Comparison of ENCODE assay signal across 8 cellular contexts in the genomic region with DNA sequence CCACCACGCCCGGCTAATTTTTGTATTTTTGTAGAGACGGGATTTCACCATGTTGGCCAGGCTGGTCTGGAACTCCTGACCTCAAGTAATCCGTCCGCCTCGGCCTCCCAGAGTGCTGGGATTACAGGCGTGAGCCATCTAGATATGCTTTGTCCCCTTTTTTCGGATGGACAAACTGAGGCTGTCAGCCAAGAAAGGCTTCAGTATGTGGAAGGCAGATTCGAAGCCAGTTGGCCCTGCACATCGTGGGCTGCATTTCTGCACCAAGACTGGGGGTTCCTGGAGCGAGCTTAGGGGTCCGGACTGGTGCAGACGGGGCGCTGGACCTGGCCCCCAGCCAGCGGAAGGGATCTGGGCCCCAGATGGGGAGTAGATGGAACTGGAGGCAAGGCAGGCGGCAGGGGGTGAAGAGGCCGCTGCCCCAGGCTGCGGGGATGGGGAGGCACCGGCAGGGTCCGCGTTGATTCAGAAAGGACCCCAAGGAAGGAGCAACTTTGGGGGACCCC. TPM values are rescaled to one million over a fixed set of nuclear protein-coding genes. Genes with fewer than 3 reads are reported as not detected.
A peak's percentile ranks its signal among the peaks of the same experiment; 100 is the strongest.
DNase-seq lines count a peak whose midpoint lies in the region; ATAC-seq and TF ChIP-seq lines count a peak whose summit lies in the region.

No MANE protein-coding gene starts in this region.

- no peaks in the 10 kb centered on the region for H3K9me3 Mint-ChIP-seq in activated CD4-positive, alpha-beta T cell treated with anti-CD3 and anti-CD28 coated beads, Interleukin-2, amount 10 ng/mL, durations not matched to agents 7 days and 5 days
- H3K9me3 Mint-ChIP-seq in WTC11: no peaks in the 10 kb centered on the region

- H3K4me3 Mint-ChIP-seq in activated CD4-positive, alpha-beta T cell treated with anti-CD3 and anti-CD28 coated beads, Interleukin-2, amount 10 ng/mL, durations not matched to agents 7 days and 5 days: peak overlapping the region; percentile 93
- peak overlapping the region; percentile 83 for H3K4me3 Mint-ChIP-seq in WTC11

- H3K27ac ChIP-seq in suprapubic skin: peak overlapping the region; percentile 91

- peaks cover 77% of the 10 kb centered on the region for H3K4me1 Mint-ChIP-seq in activated CD4-positive, alpha-beta T cell treated with anti-CD3 and anti-CD28 coated beads, Interleukin-2, amount 10 ng/mL, durations not matched to agents 7 days and 5 days
- peaks cover 54% of the 10 kb centered on the region for H3K4me1 Mint-ChIP-seq in WTC11

- H3K27me3 ChIP-seq in iPS-15b (ENCODE audit: control insufficient read depth, insufficient read depth, low read length) (peaks cover 8% of the 10 kb centered on the region), suprapubic skin (no peaks in the 10 kb centered on the region)

- peaks cover 19% of the 10 kb centered on the region for H3K4me1 ChIP-seq in iPS-15b (ENCODE audit: control insufficient read depth, insufficient read depth, low read length)
- H3K4me1 ChIP-seq in suprapubic skin: peaks cover 55% of the 10 kb centered on the region

- no peak for TF ChIP-seq CTCF in WTC11 (IDR thresholded peaks at IDR 0.05)
- no peak for TF ChIP-seq CTCF in suprapubic skin (IDR thresholded peaks at IDR 0.05)

- ATAC-seq in WTC11 (no peak), HG03045 (IDR thresholded peaks at IDR 0.05; ENCODE audit: unreplicated experiment) (no peak)

- H3K36me3 Mint-ChIP-seq in activated CD4-positive, alpha-beta T cell treated with anti-CD3 and anti-CD28 coated beads, Interleukin-2, amount 10 ng/mL, durations not matched to agents 7 days and 5 days (ENCODE audit: low read depth): peaks cover 6% of the 10 kb centered on the region
- no peaks in the 10 kb centered on the region for H3K36me3 Mint-ChIP-seq in WTC11

- no peak for TF ChIP-seq EP300 in suprapubic skin (IDR thresholded peaks at IDR 0.05)

- H3K9ac ChIP-seq in iPS-15b (ENCODE audit: low read depth, low read length): no peak overlapping the region

- DNase-seq in activated CD4-positive, alpha-beta T cell treated with anti-CD3 and anti-CD28 coated beads, Interleukin-2, amount 10 ng/mL, durations not matched to agents 7 days and 5 days: peak; percentile 35
- DNase-seq in activated CD4-positive, alpha-beta T cell treated with anti-CD3 and anti-CD28 coated beads, Interleukin-2, amount 50 U/mL, for 48 hours: no peak
- DNase-seq in WTC11 (ENCODE audit: low spot score): no peak
- DNase-seq in suprapubic skin (ENCODE audit: low spot score in 2 of 2): peak in 1 of 2 donors; percentile 79
- DNase-seq in Kasumi-1 (lab: John Stamatoyannopoulos, UW): no peak
- no peak for DNase-seq in activated CD4-positive, CD25-positive, alpha-beta regulatory T cell (lab: John Stamatoyannopoulos, UW)

- H3K27me3 Mint-ChIP-seq in activated CD4-positive, alpha-beta T cell treated with anti-CD3 and anti-CD28 coated beads, Interleukin-2, amount 10 ng/mL, durations not matched to agents 7 days and 5 days: no peaks in the 10 kb centered on the region
- peaks cover 6% of the 10 kb centered on the region for H3K27me3 Mint-ChIP-seq in WTC11 (ENCODE audit: low read depth)

- CTCF ChIA-PET in activated CD4-positive, alpha-beta T cell treated with anti-CD3 and anti-CD28 coated beads, Interleukin-2, amount 10 ng/mL, durations not matched to agents 7 days and 5 days (lab: Charles Lee): interaction anchor here (1.1 to 2.5 kb wide), 3 partner anchors 11 to 38 kb away, joined by 3 to 16 read pairs (median 9); no protein-coding TSS in a partner anchor
- CTCF ChIA-PET in WTC11 (lab: Charles Lee): interaction anchor here (2.7 to 3.5 kb wide), 2 partner anchors 13 to 38 kb away, joined by 35 to 102 read pairs; no protein-coding TSS in a partner anchor

- POLR2A ChIA-PET in activated CD4-positive, alpha-beta T cell treated with anti-CD3 and anti-CD28 coated beads, Interleukin-2, amount 10 ng/mL, durations not matched to agents 7 days and 5 days (lab: Charles Lee): interaction anchor here (1.4 to 4.7 kb wide), 2 partner anchors 11 to 14 kb away, joined by 5 to 92 read pairs; a partner anchor contains a TSS
- POLR2A ChIA-PET in WTC11 (lab: Charles Lee): interaction anchor here (2.9 to 3.1 kb wide), 2 partner anchors 11 to 31 kb away, joined by 17 to 200 read pairs; a partner anchor contains a TSS

- no peak for TF ChIP-seq POLR2A in suprapubic skin (IDR thresholded peaks at IDR 0.05)

- no peaks in the 10 kb centered on the region for H3K36me3 ChIP-seq in iPS-15b (ENCODE audit: control insufficient read depth, insufficient read depth, low read length)
- no peaks in the 10 kb centered on the region for H3K36me3 ChIP-seq in suprapubic skin

- peak overlapping the region; percentile 96 for H3K27ac Mint-ChIP-seq in activated CD4-positive, alpha-beta T cell treated with anti-CD3 and anti-CD28 coated beads, Interleukin-2, amount 10 ng/mL, durations not matched to agents 7 days and 5 days
- peak overlapping the region; percentile 90 for H3K27ac Mint-ChIP-seq in WTC11

- H3K9me3 ChIP-seq in iPS-15b (ENCODE audit: control insufficient read depth, insufficient read depth, low read length) (no peaks in the 10 kb centered on the region), suprapubic skin (no peaks in the 10 kb centered on the region)

- peak overlapping the region; percentile 77 for H3K4me3 ChIP-seq in iPS-15b (ENCODE audit: low read depth, low read length)
- H3K4me3 ChIP-seq in suprapubic skin: peak overlapping the region; percentile 72

- WGBS in suprapubic skin: 47% methylated on average over 19 of the region's 21 CpGs

TF ChIP-seq in WTC11, 78 proteins besides CTCF, POLR2A, EP300 and RAD21:
- TF ChIP-seq GTF2I (CRISPR knock-in tag; conservative IDR thresholded peaks at IDR 0.05): peak; percentile 61; the same call in 1 of the 2 replicates
- TF ChIP-seq OVOL2 (CRISPR knock-in tag; IDR thresholded peaks at IDR 0.05; ENCODE audit: borderline replicate concordance): no peak

RNA-seq across cellular contexts. Expression of a gene that starts 9.7 kb away (rescaled TPM):
- 100 to 1,000 TPM; 343 to 347 TPM for total RNA-seq in activated CD4-positive, alpha-beta T cell treated with anti-CD3 and anti-CD28 coated beads, Interleukin-2, amount 10 ng/mL, durations not matched to agents 7 days and 5 days
- 121 to 137 TPM (median 133 TPM) in 3 replicates for total RNA-seq in WTC11 (2021)
- 100 to 1,000 TPM; 330 to 579 (median 396) TPM for total RNA-seq in suprapubic skin

RNA-seq across cellular contexts. Expression of a gene that starts 16.8 kb away (rescaled TPM):
- 1 to 10 TPM; 6.3 to 7.2 TPM for total RNA-seq in activated CD4-positive, alpha-beta T cell treated with anti-CD3 and anti-CD28 coated beads, Interleukin-2, amount 10 ng/mL, durations not matched to agents 7 days and 5 days
- total RNA-seq in WTC11 (2021) (0.46 to 1.0 TPM (median 0.61 TPM) in 3 replicates), suprapubic skin (10 to 100 TPM in 3 of 4 donors, 1 to 10 TPM in 1; 8.1 to 27.6 (median 13.6) TPM)

RNA-seq across cellular contexts. Expression of a gene that starts 31.8 kb away (rescaled TPM):
- 100 to 1,000 TPM; 156 to 181 TPM for total RNA-seq in activated CD4-positive, alpha-beta T cell treated with anti-CD3 and anti-CD28 coated beads, Interleukin-2, amount 10 ng/mL, durations not matched to agents 7 days and 5 days
- 373 to 434 TPM (median 409 TPM) in 3 replicates for total RNA-seq in WTC11 (2021)
- 100 to 1,000 TPM in 2 of 4 donors, 10 to 100 TPM in 2; 53.1 to 115 (median 103) TPM for total RNA-seq in suprapubic skin

RNA-seq across cellular contexts. Expression of a gene that starts 49.3 kb away (rescaled TPM):
- total RNA-seq in activated CD4-positive, alpha-beta T cell treated with anti-CD3 and anti-CD28 coated beads, Interleukin-2, amount 10 ng/mL, durations not matched to agents 7 days and 5 days: 10 to 100 TPM; 24.1 to 24.8 TPM
- total RNA-seq in WTC11 (2021) (39.2 to 68.1 TPM (median 40.8 TPM) in 3 replicates), suprapubic skin (1 to 10 TPM; 4.6 to 8.0 (median 7.6) TPM)
